28 cellular contexts compared by ENCODE assay signal in the genomic region with DNA sequence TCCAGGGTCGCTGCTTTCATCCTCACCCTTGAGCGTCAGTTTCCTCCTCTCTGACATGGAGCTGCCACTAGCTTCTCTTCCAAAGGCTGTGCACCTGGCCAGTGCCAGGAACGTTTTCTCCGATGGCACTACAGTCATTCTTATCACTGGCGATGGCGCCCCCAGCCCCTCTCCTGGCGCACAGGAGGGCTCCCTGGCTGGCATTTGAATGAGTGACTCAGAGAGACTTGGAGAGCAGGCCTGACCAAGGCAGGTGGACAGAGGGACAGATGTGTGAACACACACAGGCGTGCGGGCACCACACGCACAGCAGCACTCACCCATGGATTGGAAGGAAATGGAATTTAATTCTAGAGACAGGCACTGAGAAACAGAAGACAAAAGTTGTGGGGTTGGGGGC.
"Had no signal": no experiment of that assay in that cellular context is flagged by ENCODE, and none has a peak within 500 bp of the region (broad histone marks: within the 10 kb centered on the region; RNA-seq: fewer than 3 reads in every experiment).

No MANE protein-coding gene starts in this region.

- H3K9me3 ChIP-seq: heart right ventricle, left ventricle myocardium inferior, mucosa of descending colon, pancreas, prostate gland, thoracic aorta, tibial artery, upper lobe of right lung had no signal

- H3K4me1 ChIP-seq: heart right ventricle, left ventricle myocardium inferior, pancreas, prostate gland, tibial artery, upper lobe of right lung had no signal

- H3K4me3 ChIP-seq: heart right ventricle, hepatocyte, left ventricle myocardium inferior, lung, mucosa of descending colon, pancreas, prostate gland, skin epidermis, thoracic aorta, tibial artery, upper lobe of right lung had no signal

- H3K36me3 ChIP-seq: heart right ventricle, left ventricle myocardium inferior, pancreas, prostate gland, thoracic aorta, tibial artery, upper lobe of right lung had no signal

- H3K27me3 ChIP-seq: pancreas had no signal

- H3K27ac Mint-ChIP-seq: mesothelial cell of epicardium; natural killer cell treated with Interleukin-12 subunit alpha and Interleukin-12 subunit beta and Interleukin-15 and Interleukin-18, amount 100 ng/mL, for 72 hours; stimulated activated effector memory CD8-positive, alpha-beta T cell treated with anti-CD3 and anti-CD28 coated beads, Interleukin-12 subunit alpha, Interleukin-12 subunit beta, amount 100 ng/mL, for 72 hours had no signal

- H3K36me3 Mint-ChIP-seq: mesothelial cell of epicardium; naive thymus-derived CD4-positive, alpha-beta T cell; natural killer cell treated with Interleukin-12 subunit alpha and Interleukin-12 subunit beta and Interleukin-15 and Interleukin-18, amount 100 ng/mL, for 72 hours; stimulated activated effector memory CD8-positive, alpha-beta T cell treated with anti-CD3 and anti-CD28 coated beads, Interleukin-12 subunit alpha, Interleukin-12 subunit beta, amount 100 ng/mL, for 72 hours had no signal

- DNase-seq: heart right ventricle; islet precursor cell; left ventricle myocardium inferior; mesendoderm; naive thymus-derived CD4-positive, alpha-beta T cell; nucleus accumbens; pancreas; retina; right cardiac atrium; stimulated activated CD4-positive, alpha-beta T cell treated with anti-CD3 and anti-CD28 coated beads, Interleukin-12 subunit alpha, Interleukin-12 subunit beta, amount 100 ng/mL, for 4 hours; stimulated activated CD4-positive, alpha-beta T cell treated with anti-CD3 and anti-CD28 coated beads, Interleukin-15, amount 100 ng/mL, for 24 hours; stimulated activated CD4-positive, alpha-beta T cell treated with anti-CD3 and anti-CD28 coated beads, Interleukin-2, amount 100 ng/mL, for 24 hours; stimulated activated CD4-positive, alpha-beta T cell treated with anti-CD3 and anti-CD28 coated beads, Interleukin-4, amount 100 ng/mL, for 1 hour; stimulated activated naive CD4-positive, alpha-beta T cell treated with Interleukin-2 at 50 U/mL for 16 hours; stimulated activated naive CD8-positive, alpha-beta T cell treated with anti-CD3 and anti-CD28 coated beads, Interleukin-15, amount 100 ng/mL, for 72 hours; tibial artery; trophoblast cell; upper lobe of right lung had no signal

- H3K4me3 Mint-ChIP-seq: mesothelial cell of epicardium; naive thymus-derived CD4-positive, alpha-beta T cell; natural killer cell treated with Interleukin-12 subunit alpha and Interleukin-12 subunit beta and Interleukin-15 and Interleukin-18, amount 100 ng/mL, for 72 hours; stimulated activated effector memory CD8-positive, alpha-beta T cell treated with anti-CD3 and anti-CD28 coated beads, Interleukin-12 subunit alpha, Interleukin-12 subunit beta, amount 100 ng/mL, for 72 hours; stimulated activated naive CD8-positive, alpha-beta T cell treated with anti-CD3 and anti-CD28 coated beads, Interleukin-15, amount 100 ng/mL, for 72 hours had no signal

- FAIRE-seq: pancreas, urothelium cell line had no signal

- H3K27ac ChIP-seq: heart right ventricle, left ventricle myocardium inferior, pancreas, prostate gland, skin epidermis, thoracic aorta, tibial artery, upper lobe of right lung had no signal

- H3K4me1 Mint-ChIP-seq: stimulated activated effector memory CD8-positive, alpha-beta T cell treated with anti-CD3 and anti-CD28 coated beads, Interleukin-12 subunit alpha, Interleukin-12 subunit beta, amount 100 ng/mL, for 72 hours; stimulated activated naive CD8-positive, alpha-beta T cell treated with anti-CD3 and anti-CD28 coated beads, Interleukin-15, amount 100 ng/mL, for 72 hours had no signal

- H3K79me2 ChIP-seq: hepatocyte had no signal

- H3K9me3 Mint-ChIP-seq: mesothelial cell of epicardium; natural killer cell treated with Interleukin-12 subunit alpha and Interleukin-12 subunit beta and Interleukin-15 and Interleukin-18, amount 100 ng/mL, for 72 hours; stimulated activated effector memory CD8-positive, alpha-beta T cell treated with anti-CD3 and anti-CD28 coated beads, Interleukin-12 subunit alpha, Interleukin-12 subunit beta, amount 100 ng/mL, for 72 hours; stimulated activated naive CD8-positive, alpha-beta T cell treated with anti-CD3 and anti-CD28 coated beads, Interleukin-15, amount 100 ng/mL, for 72 hours had no signal

- H2AFZ ChIP-seq: hepatocyte had no signal

- H3K4me2 ChIP-seq: hepatocyte had no signal
